Comparison of ENCODE assay signal across 22 cellular contexts in the genomic region with DNA sequence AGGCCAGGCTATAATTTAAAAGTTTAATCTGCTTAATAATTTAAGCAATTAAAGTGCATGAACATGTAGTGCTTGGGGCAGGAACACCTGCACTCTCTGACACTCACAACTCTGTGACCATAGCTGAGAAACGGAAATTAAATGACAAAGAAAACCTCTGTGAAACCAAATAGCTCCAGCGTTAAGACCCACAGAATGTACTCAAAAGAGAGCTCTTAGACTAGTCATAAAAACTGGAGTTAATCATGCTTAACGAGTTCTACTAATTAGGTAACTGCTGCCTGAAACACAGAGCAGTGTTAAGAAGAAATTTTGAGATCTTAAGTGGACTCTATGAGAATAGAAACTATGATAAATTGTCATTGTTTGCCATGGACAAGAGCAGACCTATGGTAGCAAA.
DNase-seq lines count a peak whose midpoint lies in the region; ATAC-seq, FAIRE-seq and TF ChIP-seq lines count a peak whose summit lies in the region.
"Had no signal": no experiment of that assay in that cellular context is flagged by ENCODE, and none has a peak within 500 bp of the region (broad histone marks: within the 10 kb centered on the region; RNA-seq: fewer than 3 reads in every experiment).

No MANE protein-coding gene starts in this region.

- 2% methylated on average over 3 of the region's 3 CpGs for WGBS in GM12878 (ENCODE audit: insufficient coverage, insufficient replicate concordance, low lambda C conversion rate, missing lambda C conversion rate)

- H3K36me3 ChIP-seq in DOHH2 (ENCODE audit: control insufficient read depth, low read length) (no peaks in the 10 kb centered on the region), GM12878 (ENCODE audit: control insufficient read depth in 2 of 2, insufficient read depth in 2 of 2, low read length in 1 of 2) (no peaks in the 10 kb centered on the region), osteoblast (ENCODE audit: insufficient read depth, low read length) (no peaks in the 10 kb centered on the region)

- TF ChIP-seq EP300 in GM12878 (IDR thresholded peaks at IDR 0.05; ENCODE audit: borderline replicate concordance in 1 of 2, control insufficient read depth in 1 of 2, low read depth in 2 of 2, low read length in 2 of 2) = no peak

- H4K20me1 ChIP-seq in DOHH2 (ENCODE audit: control insufficient read depth, insufficient read depth, low read depth, low read length) (no peaks in the 10 kb centered on the region), GM12878 (ENCODE audit: control insufficient read depth, insufficient read depth) (no peaks in the 10 kb centered on the region), osteoblast (ENCODE audit: insufficient read depth, low read length) (no peaks in the 10 kb centered on the region)

- no peak for TF ChIP-seq CTCF in DOHH2 (IDR thresholded peaks at IDR 0.05; ENCODE audit: low read depth, low read length, poor library complexity, severe bottlenecking)
- TF ChIP-seq CTCF in GM12878 (IDR thresholded peaks at IDR 0.05 in 2 of 3, conservative IDR thresholded peaks at IDR 0.05 in 1 of 3; ENCODE audit: control insufficient read depth in 2 of 3, extremely low read depth in 1 of 3, insufficient read depth in 1 of 3, low read depth in 3 of 3, low read length in 3 of 3) = no peak
- no peak for TF ChIP-seq CTCF in osteoblast (IDR thresholded peaks at IDR 0.05; ENCODE audit: extremely low read depth, low read depth, low read length)

- H3K4me3 ChIP-seq in DOHH2 (ENCODE audit: low read length) (no peak overlapping the region), GM12878 (no peak overlapping the region), osteoblast (ENCODE audit: insufficient read depth, low read length) (no peak overlapping the region)
- H3K4me3 ChIP-seq: psoas muscle had no signal

- CTCF ChIA-PET in GM12878 (lab: Yijun Ruan, JAX) = interaction anchor here (0.6 kb wide), 1 partner anchor 119 kb away, joined by 3 read pairs; no protein-coding TSS in a partner anchor

- in situ Hi-C loops in GM12878 (cut with MboI) = no loop called here

- H2AFZ ChIP-seq in GM12878 (ENCODE audit: control insufficient read depth, low read depth, low read length) (no peak overlapping the region), osteoblast (ENCODE audit: low read length) (no peak overlapping the region)

- FAIRE-seq in GM12878 (lab: Jason Lieb, UNC) (no peak), RCC 7860 (lab: Jason Lieb, UNC) (no peak)
- FAIRE-seq: G401.6, TTC549 had no signal

- H3K79me2 ChIP-seq in DOHH2 (ENCODE audit: control insufficient read depth, low read length) (peaks cover 3% of the 10 kb centered on the region; the same call in 1 of the 2 replicates), GM12878 (ENCODE audit: control insufficient read depth, insufficient read depth, low read length) (no peaks in the 10 kb centered on the region), osteoblast (ENCODE audit: insufficient read depth, low read length) (peaks cover 19% of the 10 kb centered on the region)

- no peaks in the 10 kb centered on the region for H3K27me3 ChIP-seq in DOHH2 (ENCODE audit: control insufficient read depth, low read length)
- H3K27me3 ChIP-seq in GM12878 (replicated peaks in 1 of 2; ENCODE audit: control insufficient read depth in 2 of 2, insufficient read depth in 2 of 2, low read length in 1 of 2) = no peaks in the 10 kb centered on the region
- H3K27me3 ChIP-seq in osteoblast (ENCODE audit: insufficient read depth, low read length) = no peaks in the 10 kb centered on the region

- no peak for DNase-seq in GM12878 (ENCODE audit: low read depth, low spot score)
- DNase-seq in Right ventricle myocardium inferior (ENCODE audit: missing footprints) = no peak
- DNase-seq in RCC 7860 (ENCODE audit: low spot score) = no peak
- DNase-seq in osteoblast (ENCODE audit: insufficient read length, low spot score, missing footprints) = no peak
- no peak for DNase-seq in COLO829 (ENCODE audit: low spot score)
- DNase-seq: 8988T; activated CD4-positive, alpha-beta memory T cell treated with anti-CD3 and anti-CD28 coated beads, Interleukin-2, amount 10 ng/mL, durations not matched to agents 7 days and 5 days; CD4-positive, alpha-beta memory T cell; DMS153; glutamatergic neuron; KG1; left cardiac atrium; NCI-H187; NCI-H526 treated with DMSO at 0.1 percent for 48 hours; psoas muscle; stimulated activated CD8-positive, alpha-beta memory T cell treated with anti-CD3 and anti-CD28 coated beads, Interleukin-4, amount 100 ng/mL, for 48 hours had no signal

- H3K27ac ChIP-seq in DOHH2 (ENCODE audit: low read depth, low read length) = peak overlapping the region; percentile 42
- no peak overlapping the region for H3K27ac ChIP-seq in GM12878 (ENCODE audit: control insufficient read depth, insufficient read depth)
- H3K27ac ChIP-seq in osteoblast (ENCODE audit: low read depth, low read length) = no peak overlapping the region
- H3K27ac ChIP-seq: psoas muscle had no signal

- ATAC-seq in GM19351 (IDR thresholded peaks at IDR 0.05; ENCODE audit: unreplicated experiment) = peak; percentile 92
- ATAC-seq in HG02798 (IDR thresholded peaks at IDR 0.05; ENCODE audit: poor library complexity, unreplicated experiment) = peak; percentile 34
- ATAC-seq in GM12878 = peak; percentile 48
- no peak for ATAC-seq in Right ventricle myocardium inferior
- ATAC-seq: activated CD4-positive, CD25-positive, alpha-beta regulatory T cell treated with anti-CD3 and anti-CD28 coated beads, Interleukin-2, amount 50 U/mL, for 24 hours; left cardiac atrium; psoas muscle had no signal

- no peak for TF ChIP-seq POLR2A in GM12878 (IDR thresholded peaks at IDR 0.05; ENCODE audit: low read depth, low read length)

- no peaks in the 10 kb centered on the region for H3K9me3 ChIP-seq in DOHH2 (ENCODE audit: control insufficient read depth, insufficient read depth, low read length)
- no peaks in the 10 kb centered on the region; the same call in 2 of the 3 replicates for H3K9me3 ChIP-seq in GM12878 (replicated peaks; ENCODE audit: control insufficient read depth, insufficient read depth, low read length)
- H3K9me3 ChIP-seq in osteoblast (ENCODE audit: low read depth, low read length) = no peaks in the 10 kb centered on the region

- no peaks in the 10 kb centered on the region for H3F3A ChIP-seq in DOHH2 (ENCODE audit: control insufficient read depth, insufficient read depth)

- H3K9me2 ChIP-seq in DOHH2 (replicated peaks; ENCODE audit: control insufficient read depth, low read length) = no peaks in the 10 kb centered on the region

- H3K4me1 ChIP-seq in DOHH2 (ENCODE audit: control insufficient read depth, low read length) (peaks cover 8% of the 10 kb centered on the region), GM12878 (ENCODE audit: control insufficient read depth, insufficient read depth, low read length) (no peaks in the 10 kb centered on the region), osteoblast (ENCODE audit: insufficient read depth, low read length) (no peaks in the 10 kb centered on the region)
- H3K4me1 ChIP-seq: psoas muscle had no signal

- no TSS peak for BruUV-seq in GM12878 (replicated peaks; lab: Mats Ljungman, UMichigan)

- no peak overlapping the region for H3K9ac ChIP-seq in GM12878 (ENCODE audit: control insufficient read depth, insufficient read depth, low read length)

- peak overlapping the region; percentile 21; the same call in 1 of the 2 replicates for H3K4me2 ChIP-seq in DOHH2 (ENCODE audit: low read length)
- H3K4me2 ChIP-seq in GM12878 (ENCODE audit: control insufficient read depth, insufficient read depth) = no peak overlapping the region
- H3K4me2 ChIP-seq in osteoblast (ENCODE audit: insufficient read depth, low read length) = no peak overlapping the region

- POLR2A ChIA-PET in GM12878 (lab: Charles Lee) = no interaction called here

- no peak for TF ChIP-seq RAD21 in GM12878 (IDR thresholded peaks at IDR 0.05; ENCODE audit: insufficient read depth, low read depth, low read length)

- intact Hi-C loops in GM12878 (cut with micrococcal nuclease; ENCODE audit: unreplicated experiment) = no loop called here
- intact Hi-C loops in Right ventricle myocardium inferior (cut with DNase I) = no loop called here

- RAD21 ChIA-PET in GM12878 (lab: Charles Lee; ENCODE audit: unreplicated experiment) = no interaction called here

- SMC1A ChIA-PET in GM12878 (lab: Charles Lee; ENCODE audit: uncharacterized antibody, unreplicated experiment) = no interaction called here

TF ChIP-seq in GM12878, 131 proteins besides CTCF, POLR2A, EP300 and RAD21 (continues in another document):
- TF ChIP-seq BRCA1 (IDR thresholded peaks at IDR 0.05; ENCODE audit: low read depth, low read length) (no peak), RELA (IDR thresholded peaks at IDR 0.05; ENCODE audit: borderline replicate concordance, partially characterized antibody) (no peak), HDGF (IDR thresholded peaks at IDR 0.05) (no peak), SMC3 (IDR thresholded peaks at IDR 0.05; ENCODE audit: borderline replicate concordance, low read length) (no peak), FOXM1 (IDR thresholded peaks at IDR 0.05; ENCODE audit: low read depth, low read length) (no peak)
- TF ChIP-seq, protein P1, sequence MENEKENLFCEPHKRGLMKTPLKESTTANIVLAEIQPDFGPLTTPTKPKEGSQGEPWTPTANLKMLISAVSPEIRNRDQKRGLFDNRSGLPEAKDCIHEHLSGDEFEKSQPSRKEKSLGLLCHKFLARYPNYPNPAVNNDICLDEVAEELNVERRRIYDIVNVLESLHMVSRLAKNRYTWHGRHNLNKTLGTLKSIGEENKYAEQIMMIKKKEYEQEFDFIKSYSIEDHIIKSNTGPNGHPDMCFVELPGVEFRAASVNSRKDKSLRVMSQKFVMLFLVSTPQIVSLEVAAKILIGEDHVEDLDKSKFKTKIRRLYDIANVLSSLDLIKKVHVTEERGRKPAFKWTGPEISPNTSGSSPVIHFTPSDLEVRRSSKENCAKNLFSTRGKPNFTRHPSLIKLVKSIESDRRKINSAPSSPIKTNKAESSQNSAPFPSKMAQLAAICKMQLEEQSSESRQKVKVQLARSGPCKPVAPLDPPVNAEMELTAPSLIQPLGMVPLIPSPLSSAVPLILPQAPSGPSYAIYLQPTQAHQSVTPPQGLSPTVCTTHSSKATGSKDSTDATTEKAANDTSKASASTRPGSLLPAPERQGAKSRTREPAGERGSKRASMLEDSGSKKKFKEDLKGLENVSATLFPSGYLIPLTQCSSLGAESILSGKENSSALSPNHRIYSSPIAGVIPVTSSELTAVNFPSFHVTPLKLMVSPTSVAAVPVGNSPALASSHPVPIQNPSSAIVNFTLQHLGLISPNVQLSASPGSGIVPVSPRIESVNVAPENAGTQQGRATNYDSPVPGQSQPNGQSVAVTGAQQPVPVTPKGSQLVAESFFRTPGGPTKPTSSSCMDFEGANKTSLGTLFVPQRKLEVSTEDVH (IDR thresholded peaks at IDR 0.05; ENCODE audit: low read depth, partially characterized antibody) = no peak
- TF ChIP-seq, protein P2, sequence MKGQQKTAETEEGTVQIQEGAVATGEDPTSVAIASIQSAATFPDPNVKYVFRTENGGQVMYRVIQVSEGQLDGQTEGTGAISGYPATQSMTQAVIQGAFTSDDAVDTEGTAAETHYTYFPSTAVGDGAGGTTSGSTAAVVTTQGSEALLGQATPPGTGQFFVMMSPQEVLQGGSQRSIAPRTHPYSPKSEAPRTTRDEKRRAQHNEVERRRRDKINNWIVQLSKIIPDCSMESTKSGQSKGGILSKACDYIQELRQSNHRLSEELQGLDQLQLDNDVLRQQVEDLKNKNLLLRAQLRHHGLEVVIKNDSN (IDR thresholded peaks at IDR 0.05; ENCODE audit: borderline replicate concordance, extremely low read length, insufficient read depth, low read depth, low read length) = no peak
